Comparison of ENCODE assay signal across 1 cellular context in the genomic region with DNA sequence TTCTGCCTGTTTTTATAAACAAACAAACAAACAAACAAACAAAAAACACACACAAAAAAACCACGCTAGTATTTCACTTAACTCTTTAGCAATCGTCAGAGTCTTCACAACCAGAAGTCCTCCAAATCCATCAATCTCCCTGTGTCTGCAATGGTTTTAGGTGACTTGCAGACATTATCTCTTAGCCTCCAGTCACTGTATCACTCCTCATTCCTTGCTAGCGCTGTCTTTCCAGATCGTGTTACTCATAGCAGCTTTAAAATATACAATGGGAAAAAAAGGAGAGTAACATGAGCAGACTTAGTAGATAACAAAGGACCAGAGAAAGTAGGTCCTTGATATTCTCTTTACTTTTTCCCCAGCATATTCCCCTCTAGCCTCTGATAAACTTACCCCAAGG.
TF ChIP-seq lines count a peak whose summit lies in the region.

No MANE protein-coding gene starts in this region.

TF ChIP-seq in IMR-90, 13 proteins besides CTCF, POLR2A, EP300 and RAD21 (continued from another document):
- TF ChIP-seq MAZ (IDR thresholded peaks at IDR 0.05; ENCODE audit: borderline replicate concordance, low read depth, low read length) = no peak
- TF ChIP-seq SMC3 (IDR thresholded peaks at IDR 0.05; ENCODE audit: low read depth, low read length) = no peak
